ENCODE assay signal across 23 cellular contexts in genomic region chr2:53582556-53582955, GRCh38.
A peak's percentile ranks its signal among the peaks of the same experiment; 100 is the strongest.
DNase-seq lines count a peak whose midpoint lies in the region; ATAC-seq and TF ChIP-seq lines count a peak whose summit lies in the region.
"Had no signal": no experiment of that assay in that cellular context is flagged by ENCODE, and none has a peak within 500 bp of the region (broad histone marks: within the 10 kb centered on the region; RNA-seq: fewer than 3 reads in every experiment).

No MANE protein-coding gene starts in this region.

- H3K4me2 ChIP-seq in mesendoderm (ENCODE audit: low read length), result no peak overlapping the region
- H3K4me2 ChIP-seq: BLaER1 had no signal

- no peak overlapping the region for H3K27ac Mint-ChIP-seq in endodermal cell
- H3K27ac Mint-ChIP-seq: CD14-positive monocyte; CD4-positive, alpha-beta memory T cell; CD4-positive, CD25-positive, alpha-beta regulatory T cell had no signal

- H2BK15ac ChIP-seq in mesendoderm (replicated peaks; ENCODE audit: low read depth), result no peak overlapping the region

- H2BK5ac ChIP-seq in mesendoderm (ENCODE audit: low read length), result no peak overlapping the region

- H3K4me3 Mint-ChIP-seq in endodermal cell, result no peak overlapping the region
- H3K4me3 Mint-ChIP-seq: CD14-positive monocyte; CD4-positive, alpha-beta memory T cell; CD4-positive, CD25-positive, alpha-beta regulatory T cell; CD8-positive, alpha-beta memory T cell had no signal

- H3K36me3 ChIP-seq in endodermal cell (ENCODE audit: control insufficient read depth, insufficient read depth, low read length), result no peaks in the 10 kb centered on the region
- no peaks in the 10 kb centered on the region for H3K36me3 ChIP-seq in mesendoderm (ENCODE audit: control insufficient read depth, insufficient read depth, low read length)
- no peaks in the 10 kb centered on the region for H3K36me3 ChIP-seq in SJCRH30
- H3K36me3 ChIP-seq: BE2C, BLaER1 had no signal

- H4K8ac ChIP-seq in mesendoderm (ENCODE audit: low read depth, low read length), result no peak overlapping the region

- no peak overlapping the region for H3K27ac ChIP-seq in endodermal cell (ENCODE audit: low read depth, low read length)
- no peak overlapping the region for H3K27ac ChIP-seq in mesendoderm (ENCODE audit: low read depth, low read length)
- no peak overlapping the region for H3K27ac ChIP-seq in SJCRH30
- H3K27ac ChIP-seq: BLaER1 had no signal

- H2AK5ac ChIP-seq in mesendoderm (ENCODE audit: low read length), result no peak overlapping the region

- H3K4me3 ChIP-seq in endodermal cell (ENCODE audit: low read length) (no peak overlapping the region), mesendoderm (ENCODE audit: low read length) (no peak overlapping the region), SJCRH30 (no peak overlapping the region)
- H3K4me3 ChIP-seq: BLaER1, GM12878 had no signal

- H3K4me1 ChIP-seq in endodermal cell (ENCODE audit: control insufficient read depth, insufficient read depth, low read length) (peaks cover 9% of the 10 kb centered on the region), mesendoderm (ENCODE audit: control insufficient read depth, low read depth, low read length) (peaks cover 11% of the 10 kb centered on the region), SJCRH30 (no peaks in the 10 kb centered on the region)
- H3K4me1 ChIP-seq: BE2C, BLaER1 had no signal

- H3K4me1 Mint-ChIP-seq in endodermal cell, result peaks cover 20% of the 10 kb centered on the region
- H3K4me1 Mint-ChIP-seq: CD14-positive monocyte; CD4-positive, alpha-beta memory T cell; CD4-positive, CD25-positive, alpha-beta regulatory T cell; CD8-positive, alpha-beta memory T cell had no signal

- no peak overlapping the region for H2BK120ac ChIP-seq in mesendoderm (ENCODE audit: low read depth, low read length)

- no peaks in the 10 kb centered on the region for H3K27me3 ChIP-seq in endodermal cell (ENCODE audit: control insufficient read depth, insufficient read depth, low read length, poor library complexity, severe bottlenecking)
- no peaks in the 10 kb centered on the region for H3K27me3 ChIP-seq in mesendoderm (ENCODE audit: insufficient read depth, low read length, poor library complexity)
- no peaks in the 10 kb centered on the region; the same call in 1 of the 2 replicates for H3K27me3 ChIP-seq in SJCRH30
- H3K27me3 ChIP-seq: BE2C, BLaER1 had no signal

- WGBS in endodermal cell (ENCODE audit: insufficient coverage in 1 of 2, insufficient read length in 1 of 2), 2 experiments, result 74% methylated on average over 2 of the region's 2 CpGs; no CpG with 5 or more reads in 1 of the 2 experiments
- WGBS in mesendoderm (ENCODE audit: extremely low coverage, insufficient coverage, low lambda C conversion rate), result no CpG with 5 or more reads among the region's 2 CpGs

- H3K9ac ChIP-seq in endodermal cell (ENCODE audit: extremely low read depth, low read length, poor library complexity, severe bottlenecking) (no peak overlapping the region), mesendoderm (ENCODE audit: low read length) (no peak overlapping the region)
- H3K9ac ChIP-seq: BLaER1 had no signal

- peaks cover 6% of the 10 kb centered on the region for H3K9me3 Mint-ChIP-seq in endodermal cell
- H3K9me3 Mint-ChIP-seq: CD8-positive, alpha-beta memory T cell had no signal

- peaks cover 3% of the 10 kb centered on the region for H3K27me3 Mint-ChIP-seq in endodermal cell (ENCODE audit: insufficient read depth)

- no peaks in the 10 kb centered on the region for H3K9me3 ChIP-seq in endodermal cell (ENCODE audit: control insufficient read depth, low read length)
- no peaks in the 10 kb centered on the region for H3K9me3 ChIP-seq in SJCRH30 (replicated peaks)
- H3K9me3 ChIP-seq: BE2C, BLaER1 had no signal

- H3K4ac ChIP-seq in mesendoderm (ENCODE audit: low read depth, low read length), result no peak overlapping the region

- no peaks in the 10 kb centered on the region for H3K36me3 Mint-ChIP-seq in endodermal cell (ENCODE audit: low read depth)
- H3K36me3 Mint-ChIP-seq: CD14-positive monocyte; CD4-positive, alpha-beta memory T cell; CD4-positive, CD25-positive, alpha-beta regulatory T cell; CD8-positive, alpha-beta memory T cell had no signal

- TF ChIP-seq CTCF in endodermal cell (conservative IDR thresholded peaks at IDR 0.05), result no peak

- H3K79me1 ChIP-seq in mesendoderm (ENCODE audit: low read length), result no peaks in the 10 kb centered on the region

- no peaks in the 10 kb centered on the region for H3K79me2 ChIP-seq in mesendoderm (ENCODE audit: control insufficient read depth, insufficient read depth, low read length)

- no peak overlapping the region for H4K5ac ChIP-seq in mesendoderm (ENCODE audit: low read length)

- no peak for ATAC-seq in GM21515 (IDR thresholded peaks at IDR 0.05; ENCODE audit: unreplicated experiment)
- ATAC-seq: GM12878 had no signal

- H3K23ac ChIP-seq in mesendoderm (ENCODE audit: low read length), result no peak overlapping the region

- DNase-seq in endodermal cell (peak; percentile 59), mesendoderm (peak; percentile 52), epidermal melanocyte (ENCODE audit: insufficient read length, low spot score) (no peak), SJCRH30 (no peak)
- DNase-seq: 8988T; ACHN; BE2C; C1 segment of cervical spinal cord; CD4-positive, alpha-beta memory T cell; CD4-positive, CD25-positive, alpha-beta regulatory T cell; CD8-positive, alpha-beta memory T cell; COR-L47; DMS 273 treated with DMSO at 0.1 percent for 48 hours; DMS153; DMS53; DMS79; DND-41; EL; GDM1 had no signal

- H3K18ac ChIP-seq in mesendoderm (ENCODE audit: low read length), result no peak overlapping the region

- no peak overlapping the region for H3K56ac ChIP-seq in mesendoderm (ENCODE audit: low read length)

Comparison
In these comparisons a context has a peak if more than half of its experiments do, and no peak if none do; other contexts are left out.
1. DNase-seq: peak in endodermal cell (single experiment) and mesendoderm (single experiment); none in epidermal melanocyte (single experiment) and SJCRH30 (0 of 2).